ENCODE assay signal across 3 cellular contexts in genomic region chr2:241590496-241591455, GRCh38. TPM values are rescaled to one million over a fixed set of nuclear protein-coding genes. Genes with fewer than 3 reads are reported as not detected.
"Had no signal": no experiment of that assay in that cellular context is flagged by ENCODE, and none has a peak within 500 bp of the region (broad histone marks: within the 10 kb centered on the region; RNA-seq: fewer than 3 reads in every experiment).

No MANE protein-coding gene starts in this region.

RNA-seq across cellular contexts. Expression of gene BOK, which starts 32.2 kb away (rescaled TPM):
- total RNA-seq: activated B cell treated with CpG ODN at 0.5 μM for 24 hours; activated naive CD4-positive, alpha-beta T cell treated with anti-CD3 and anti-CD28 coated beads for 36 hours; activated T-helper 1 cell treated with anti-CD3 and anti-CD28 coated beads, Interleukin-12 subunit alpha, Interleukin-12 subunit beta, Interleukin-2, Interleukin-4 antibody, amounts not matched to agents 30 ng/mL and 10 ng/mL and 1 ng/mL, durations not matched to agents 14 hours and 24 hours and 36 hours had no signal
